11 cellular contexts compared by ENCODE assay signal in the genomic region with DNA sequence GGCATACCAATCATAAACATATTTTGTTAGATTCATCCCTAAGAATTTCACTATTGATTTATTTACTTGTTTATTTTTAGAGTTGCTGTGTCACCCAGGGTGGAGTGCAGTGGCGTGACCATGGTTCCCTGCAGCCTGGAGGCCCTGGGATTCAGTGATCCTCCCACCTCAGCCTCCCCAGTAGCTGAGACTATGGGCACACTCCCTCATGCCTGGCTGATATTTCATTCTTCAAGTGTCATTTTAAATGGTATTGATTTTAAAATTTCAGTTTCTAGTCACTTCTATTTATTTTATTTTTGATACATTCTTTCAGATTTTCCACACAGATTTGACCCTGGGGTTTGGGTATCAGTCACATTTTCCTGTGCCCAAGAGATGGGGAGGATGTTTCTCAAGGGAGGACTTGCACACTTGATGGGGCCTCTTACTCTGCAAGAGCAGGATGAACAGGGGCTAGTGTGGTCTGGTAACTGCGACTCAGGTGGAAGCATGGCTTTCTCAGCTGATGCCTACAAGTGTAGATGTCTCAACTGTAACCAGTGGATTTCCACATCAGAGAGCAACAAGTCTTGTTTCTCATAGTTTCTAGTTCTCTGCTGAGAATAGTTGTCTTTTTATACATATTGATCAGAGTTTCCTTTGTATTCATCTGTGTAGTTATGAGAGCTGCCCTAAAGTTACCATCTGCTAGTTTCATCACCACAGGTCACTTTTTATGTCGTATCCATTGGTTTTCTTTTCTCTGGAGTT. TPM values are rescaled to one million over a fixed set of nuclear protein-coding genes. Genes with fewer than 3 reads are reported as not detected.
A peak's percentile ranks its signal among the peaks of the same experiment; 100 is the strongest.
DNase-seq lines count a peak whose midpoint lies in the region; ATAC-seq and TF ChIP-seq lines count a peak whose summit lies in the region.
"Had no signal": no experiment of that assay in that cellular context is flagged by ENCODE, and none has a peak within 500 bp of the region (broad histone marks: within the 10 kb centered on the region; RNA-seq: fewer than 3 reads in every experiment).

No MANE protein-coding gene starts in this region.

- TF ChIP-seq EP300 in SK-N-SH (IDR thresholded peaks at IDR 0.05; ENCODE audit: borderline replicate concordance in 1 of 2, low read depth in 1 of 2, low read length in 1 of 2): no peak

- H3K4me2 ChIP-seq in SK-N-SH: no peak overlapping the region

- POLR2A ChIA-PET in SK-N-SH (lab: Yijun Ruan, JAX): no interaction called here

- H3K27ac ChIP-seq in coronary artery: no peak overlapping the region
- no peak overlapping the region for H3K27ac ChIP-seq in SK-N-SH (ENCODE audit: low read depth in 2 of 2, low read length in 1 of 2)
- H3K27ac ChIP-seq: SK-N-MC had no signal

- no peaks in the 10 kb centered on the region for H4K20me1 ChIP-seq in SK-N-SH (ENCODE audit: insufficient read depth)

- no peaks in the 10 kb centered on the region for H3F3A ChIP-seq in SK-N-SH (replicated peaks; ENCODE audit: insufficient read depth)

- no peak overlapping the region for H3K9ac ChIP-seq in SK-N-SH

- TF ChIP-seq RAD21 in SK-N-SH (IDR thresholded peaks at IDR 0.05; ENCODE audit: low read length): no peak

- H2AFZ ChIP-seq in SK-N-SH (ENCODE audit: low read depth): no peak overlapping the region

- H3K9me3 ChIP-seq in SK-N-SH: no peaks in the 10 kb centered on the region

- H3K79me2 ChIP-seq in SK-N-SH (ENCODE audit: insufficient read depth): no peaks in the 10 kb centered on the region

- no peaks in the 10 kb centered on the region; the same call in 1 of the 2 replicates for H3K27me3 ChIP-seq in SK-N-SH (ENCODE audit: insufficient read depth)

- CTCF ChIA-PET in SK-N-SH (lab: Yijun Ruan, JAX): interaction anchor here (0.7 to 2.7 kb wide), 3 partner anchors 21 to 122 kb away, joined by 3 to 10 read pairs (median 3); no protein-coding TSS in a partner anchor

- H3K4me1 ChIP-seq in SK-N-SH (ENCODE audit: control insufficient read depth in 1 of 2, insufficient read depth in 2 of 2, low read depth in 1 of 2, low read length in 1 of 2): no peaks in the 10 kb centered on the region

- H3K4me3 ChIP-seq in coronary artery: no peak overlapping the region
- H3K4me3 ChIP-seq in SK-N-SH (ENCODE audit: low read depth in 2 of 2, low read length in 1 of 2): no peak overlapping the region
- H3K4me3 ChIP-seq: SK-N-MC had no signal

- no peak for DNase-seq in activated CD4-positive, CD25-positive, alpha-beta regulatory T cell (lab: John Stamatoyannopoulos, UW)
- DNase-seq in coronary artery (ENCODE audit: low spot score): peak; percentile 21
- DNase-seq in NCI-H774 (lab: John Stamatoyannopoulos, UW): no peak
- DNase-seq in HuH-7.5 (ENCODE audit: low spot score): no peak
- DNase-seq in SK-N-SH: no peak
- DNase-seq: DMS79, left cardiac atrium had no signal

- 45% methylated on average over 3 of the region's 3 CpGs for WGBS in SK-N-SH (ENCODE audit: low lambda C conversion rate)

- H3K36me3 ChIP-seq in SK-N-SH (replicated peaks in 1 of 2; ENCODE audit: control insufficient read depth in 1 of 2, insufficient read depth in 2 of 2, low read length in 1 of 2): no peaks in the 10 kb centered on the region

- ATAC-seq in activated CD4-positive, CD25-positive, alpha-beta regulatory T cell treated with anti-CD3 and anti-CD28 coated beads, Interleukin-2, amount 50 U/mL, for 24 hours: peak; percentile 35 to 64
- ATAC-seq in GM21381 (IDR thresholded peaks at IDR 0.05; ENCODE audit: unreplicated experiment) (peak; percentile 72), HG03103 (IDR thresholded peaks at IDR 0.05; ENCODE audit: low read depth, unreplicated experiment) (peak; percentile 81)
- ATAC-seq: left cardiac atrium had no signal

- TF ChIP-seq CTCF in coronary artery (IDR thresholded peaks at IDR 0.05) (no peak), SK-N-SH (IDR thresholded peaks at IDR 0.05) (no peak)

- H3K9me2 ChIP-seq in SK-N-SH: no peaks in the 10 kb centered on the region

TF ChIP-seq in SK-N-SH, 30 proteins besides CTCF, POLR2A, EP300 and RAD21:
- TF ChIP-seq MEF2A (IDR thresholded peaks at IDR 0.05; ENCODE audit: borderline replicate concordance, low read depth) (no peak), USF2 (IDR thresholded peaks at IDR 0.05; ENCODE audit: borderline replicate concordance, low read depth, low read length) (no peak), TEAD4 (IDR thresholded peaks at IDR 0.05; ENCODE audit: borderline replicate concordance, insufficient read depth) (no peak), TAF1 (IDR thresholded peaks at IDR 0.05; ENCODE audit: borderline replicate concordance, low read depth, low read length) (no peak)

RNA-seq across cellular contexts. Expression of gene CCNE1, which starts 40.2 kb away (rescaled TPM):
- polyA plus RNA-seq in SK-N-SH (2012; rRNA removed): 8.9 and 9.0 TPM in 2 replicates
- polyA plus RNA-seq in SK-N-SH (2012; cell fraction: cytosol; rRNA removed): 9.3 and 9.9 TPM in 2 replicates
- polyA plus RNA-seq in SK-N-SH (2012; cell fraction: nucleus; rRNA removed): 14.9 and 17.0 TPM in 2 replicates
